ENCODE assay signal across 8 cellular contexts in the genomic region with DNA sequence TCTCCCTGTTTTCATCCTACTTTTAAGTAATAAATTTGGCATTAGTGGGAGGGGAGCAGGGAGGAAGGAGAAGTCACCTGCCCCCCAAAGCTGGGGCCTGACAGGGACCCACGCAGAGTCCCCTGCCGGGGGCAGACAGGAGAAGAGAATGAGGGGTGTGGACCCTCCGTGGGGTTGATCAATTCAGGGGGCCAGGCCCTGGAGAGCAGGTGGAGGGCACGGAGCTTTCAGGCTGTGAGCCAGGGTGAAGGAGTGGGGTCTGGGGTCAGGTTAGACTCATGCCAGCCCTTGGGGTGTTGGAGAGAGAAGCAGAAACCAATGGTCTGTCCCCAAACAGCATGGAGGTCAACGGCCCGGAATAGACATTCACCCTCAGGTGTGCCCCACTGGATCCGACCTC. TPM values are rescaled to one million over a fixed set of nuclear protein-coding genes. Genes with fewer than 3 reads are reported as not detected.
DNase-seq lines count a peak whose midpoint lies in the region; ATAC-seq and TF ChIP-seq lines count a peak whose summit lies in the region.
"Not testable (repeated sequence)": the region's sequence is repeated elsewhere in the genome, so short reads cannot be mapped to it uniquely, and the experiment has no call there.

No MANE protein-coding gene starts in this region.

- 57% methylated on average over 6 of the region's 7 CpGs for WGBS in hepatocyte (ENCODE audit: low lambda C conversion rate, missing lambda C conversion rate)

- BruUV-seq in HCT116 (replicated peaks; lab: Mats Ljungman, UMichigan), result not testable (repeated sequence)

- H3K4me2 ChIP-seq in BLaER1 treated with 17β-estradiol and CSF1 and Interleukin-3, amounts not matched to agents 10 nM and 100 nM, result peak overlapping the region in 9 of 11 experiments; percentile 86 to 92 (median 91); a peak in 18 of 22 replicates
- peak overlapping the region; percentile 85 for H3K4me2 ChIP-seq in HCT116 (ENCODE audit: low read length)
- peak overlapping the region; percentile 91 for H3K4me2 ChIP-seq in hepatocyte

- intact Hi-C loops in HCT116 (cut with micrococcal nuclease), result not testable (repeated sequence)
- intact Hi-C loops in breast epithelium (cut with DNase I; ENCODE audit: low total_unique reads), result loop anchor here (5.0 kb wide), 1 partner anchor 988 kb away; no protein-coding TSS in a partner anchor
- intact Hi-C loops in naive thymus-derived CD4-positive, alpha-beta T cell (cut with micrococcal nuclease), result loop anchor here in 1 of 2 donors (5.0 to 10.0 kb wide), 2 partner anchors 203 to 281 kb away; no protein-coding TSS in a partner anchor

- RAD21 ChIA-PET in HCT116 (lab: Charles Lee; ENCODE audit: low non-redundant PET in 1 of 2, low total read pairs in 2 of 2, uncharacterized antibody in 2 of 2, unreplicated experiment in 2 of 2), result not testable (repeated sequence)

- not testable (repeated sequence) for TF ChIP-seq POLR2A in HCT116 (IDR thresholded peaks at IDR 0.05; ENCODE audit: borderline replicate concordance, extremely low read depth, insufficient read depth, insufficient read length); breast epithelium (IDR thresholded peaks at IDR 0.05)

- H3K27ac Mint-ChIP-seq in T-helper 1 cell treated with Interleukin-12 subunit alpha and Interleukin-12 subunit beta and Interleukin-4 antibody, amounts not matched to agents 30 μg/mL and 1 μg/mL, for 36 hours, result peak overlapping the region; percentile 23
- H3K27ac Mint-ChIP-seq in activated T-cell treated with anti-CD3 and anti-CD28 coated beads, Interleukin-2, amount 50 U/mL, for 72 hours, result peak overlapping the region; percentile 71
- H3K27ac Mint-ChIP-seq in naive thymus-derived CD4-positive, alpha-beta T cell, result peak overlapping the region; percentile 65 to 90 (median 85)

- peaks cover 26 to 61% (median 51%) of the 10 kb centered on the region in 10 experiments; a peak in 19 of 20 replicates for H3K4me1 ChIP-seq in BLaER1 treated with 17β-estradiol and CSF1 and Interleukin-3, amounts not matched to agents 10 nM and 100 nM
- peaks cover 7 to 35% of the 10 kb centered on the region in 2 experiments; a peak in 3 of 4 replicates for H3K4me1 ChIP-seq in HCT116 (ENCODE audit: control insufficient read depth in 1 of 2, insufficient read depth in 2 of 2, low read length in 2 of 2)
- not testable (repeated sequence) for H3K4me1 ChIP-seq in breast epithelium; hepatocyte (ENCODE audit: insufficient read depth); naive thymus-derived CD4-positive, alpha-beta T cell (ENCODE audit: control insufficient read depth in 2 of 2, insufficient read depth in 2 of 2, low read length in 2 of 2); rectal smooth muscle tissue (ENCODE audit: control insufficient read depth, insufficient read depth, low read length)

- H3K4me3 ChIP-seq in BLaER1 treated with 17β-estradiol and CSF1 and Interleukin-3, amounts not matched to agents 10 nM and 100 nM; hepatocyte; naive thymus-derived CD4-positive, alpha-beta T cell (ENCODE audit: low read length): not testable (repeated sequence)
- H3K4me3 ChIP-seq in HCT116 (replicated peaks in 1 of 2; ENCODE audit: low read depth in 1 of 2, low read length in 2 of 2), result peak overlapping the region; percentile 54 to 70
- peak overlapping the region in 2 of 3 donors; percentile 81 to 97 for H3K4me3 ChIP-seq in breast epithelium
- peak overlapping the region; percentile 15 for H3K4me3 ChIP-seq in rectal smooth muscle tissue (ENCODE audit: low read length)

- peaks cover 51% of the 10 kb centered on the region for H3K27me3 Mint-ChIP-seq in T-helper 1 cell treated with Interleukin-12 subunit alpha and Interleukin-12 subunit beta and Interleukin-4 antibody, amounts not matched to agents 30 μg/mL and 1 μg/mL, for 36 hours (ENCODE audit: low read depth)
- H3K27me3 Mint-ChIP-seq in activated T-cell treated with anti-CD3 and anti-CD28 coated beads, Interleukin-2, amount 50 U/mL, for 72 hours (ENCODE audit: low read depth), result peaks cover 28% of the 10 kb centered on the region
- peaks cover 0 to 50% (median 0%) of the 10 kb centered on the region in 5 donors for H3K27me3 Mint-ChIP-seq in naive thymus-derived CD4-positive, alpha-beta T cell

- H3K4me1 Mint-ChIP-seq in T-helper 1 cell treated with Interleukin-12 subunit alpha and Interleukin-12 subunit beta and Interleukin-4 antibody, amounts not matched to agents 30 μg/mL and 1 μg/mL, for 36 hours (ENCODE audit: low read depth), result peaks cover 18% of the 10 kb centered on the region
- peaks cover 39% of the 10 kb centered on the region for H3K4me1 Mint-ChIP-seq in activated T-cell treated with anti-CD3 and anti-CD28 coated beads, Interleukin-2, amount 50 U/mL, for 72 hours (ENCODE audit: low read depth)
- H3K4me1 Mint-ChIP-seq in naive thymus-derived CD4-positive, alpha-beta T cell, result peaks cover 14 to 60% (median 42%) of the 10 kb centered on the region in 7 donors

- H4K20me1 ChIP-seq in BLaER1 treated with 17β-estradiol and CSF1 and Interleukin-3, amounts not matched to agents 10 nM and 100 nM, result peaks cover 0 to 66% (median 48%) of the 10 kb centered on the region in 11 experiments; a peak in 18 of 22 replicates
- H4K20me1 ChIP-seq in HCT116 (ENCODE audit: insufficient read depth), result not testable (repeated sequence)
- H4K20me1 ChIP-seq in hepatocyte (ENCODE audit: insufficient read depth, poor library complexity, severe bottlenecking), result peaks cover 16% of the 10 kb centered on the region

- H2AFZ ChIP-seq in HCT116 (ENCODE audit: low read depth, low read length, poor library complexity, severe bottlenecking); hepatocyte: not testable (repeated sequence)

- not testable (repeated sequence) for DNase-seq in HCT116 (ENCODE audit: low read depth, low spot score); activated T-cell treated with anti-CD3 and anti-CD28 coated beads, Interleukin-2, amount 50 U/mL, for 72 hours; breast epithelium (ENCODE audit: low spot score in 2 of 2); hepatocyte (ENCODE audit: low spot score); naive thymus-derived CD4-positive, alpha-beta T cell

- not testable (repeated sequence) for H3K9me3 ChIP-seq in BLaER1 treated with 17β-estradiol and CSF1 and Interleukin-3, amounts not matched to agents 10 nM and 100 nM (replicated peaks in 1 of 11); HCT116 (ENCODE audit: control insufficient read depth in 1 of 2, insufficient read depth in 1 of 2, low read depth in 1 of 2, low read length in 2 of 2); breast epithelium; hepatocyte (ENCODE audit: low read depth); naive thymus-derived CD4-positive, alpha-beta T cell (ENCODE audit: control insufficient read depth in 2 of 3, low read length in 3 of 3)

- not testable (repeated sequence) for ATAC-seq in HCT116; activated T-cell treated with anti-CD3 and anti-CD28 coated beads, Interleukin-2, amount 50 U/mL, for 72 hours (replicated peaks in 1 of 2); naive thymus-derived CD4-positive, alpha-beta T cell

- not testable (repeated sequence) for H3K9me2 ChIP-seq in HCT116 (ENCODE audit: insufficient read depth); hepatocyte (replicated peaks; ENCODE audit: insufficient read depth)

- H3K36me3 Mint-ChIP-seq in T-helper 1 cell treated with Interleukin-12 subunit alpha and Interleukin-12 subunit beta and Interleukin-4 antibody, amounts not matched to agents 30 μg/mL and 1 μg/mL, for 36 hours (ENCODE audit: low read depth); activated T-cell treated with anti-CD3 and anti-CD28 coated beads, Interleukin-2, amount 50 U/mL, for 72 hours (ENCODE audit: insufficient read depth in 2 of 2); naive thymus-derived CD4-positive, alpha-beta T cell: not testable (repeated sequence)

- H3K27ac ChIP-seq in BLaER1 treated with 17β-estradiol and CSF1 and Interleukin-3, amounts not matched to agents 10 nM and 100 nM; breast epithelium; hepatocyte; naive thymus-derived CD4-positive, alpha-beta T cell (ENCODE audit: low read depth, low read length); rectal smooth muscle tissue (ENCODE audit: low read depth, low read length): not testable (repeated sequence)
- peak overlapping the region; percentile 94; the same call in 1 of the 2 replicates for H3K27ac ChIP-seq in HCT116 (ENCODE audit: low read depth, low read length)

- CTCF ChIA-PET in HCT116 (lab: Charles Lee); naive thymus-derived CD4-positive, alpha-beta T cell (lab: Charles Lee): not testable (repeated sequence)

- not testable (repeated sequence) for TF ChIP-seq RAD21 in HCT116 (IDR thresholded peaks at IDR 0.05; ENCODE audit: low read depth)

- H3K9me3 Mint-ChIP-seq in T-helper 1 cell treated with Interleukin-12 subunit alpha and Interleukin-12 subunit beta and Interleukin-4 antibody, amounts not matched to agents 30 μg/mL and 1 μg/mL, for 36 hours; activated T-cell treated with anti-CD3 and anti-CD28 coated beads, Interleukin-2, amount 50 U/mL, for 72 hours; naive thymus-derived CD4-positive, alpha-beta T cell: not testable (repeated sequence)

- peaks cover 29 to 49% (median 37%) of the 10 kb centered on the region in 11 experiments for H3K27me3 ChIP-seq in BLaER1 treated with 17β-estradiol and CSF1 and Interleukin-3, amounts not matched to agents 10 nM and 100 nM
- H3K27me3 ChIP-seq in HCT116 (ENCODE audit: insufficient read depth, low read length); breast epithelium; hepatocyte; naive thymus-derived CD4-positive, alpha-beta T cell (ENCODE audit: control insufficient read depth in 2 of 2, insufficient read depth in 2 of 2, low read length in 2 of 2); rectal smooth muscle tissue (ENCODE audit: control insufficient read depth, insufficient read depth, low read length): not testable (repeated sequence)

- TF ChIP-seq CTCF in HCT116 (IDR thresholded peaks at IDR 0.05 in 2 of 3, conservative IDR thresholded peaks at IDR 0.05 in 1 of 3; ENCODE audit: borderline replicate concordance in 1 of 3, insufficient read depth in 1 of 3, low read depth in 2 of 3, low read length in 2 of 3); breast epithelium (IDR thresholded peaks at IDR 0.05); hepatocyte (IDR thresholded peaks at IDR 0.05; ENCODE audit: poor library complexity): not testable (repeated sequence)

- H3K79me2 ChIP-seq in HCT116 (ENCODE audit: insufficient read depth, low read length) (peaks cover 67% of the 10 kb centered on the region), hepatocyte (peaks cover 53% of the 10 kb centered on the region)

- not testable (repeated sequence) for H3K9ac ChIP-seq in BLaER1 treated with 17β-estradiol and CSF1 and Interleukin-3, amounts not matched to agents 10 nM and 100 nM; rectal smooth muscle tissue (ENCODE audit: low read length)
- H3K9ac ChIP-seq in HCT116 (ENCODE audit: low read length), result peak overlapping the region; percentile 80; the same call in 1 of the 2 replicates

- POLR2A ChIA-PET in HCT116 (lab: Charles Lee), result not testable (repeated sequence)
- POLR2A ChIA-PET in naive thymus-derived CD4-positive, alpha-beta T cell (lab: Charles Lee), result interaction anchor here (1.1 kb wide), 1 partner anchor 56 kb away, joined by 4 read pairs; no protein-coding TSS in a partner anchor

- H3K4me3 Mint-ChIP-seq in T-helper 1 cell treated with Interleukin-12 subunit alpha and Interleukin-12 subunit beta and Interleukin-4 antibody, amounts not matched to agents 30 μg/mL and 1 μg/mL, for 36 hours, result peak overlapping the region; percentile 84
- peak overlapping the region; percentile 78 to 90 for H3K4me3 Mint-ChIP-seq in activated T-cell treated with anti-CD3 and anti-CD28 coated beads, Interleukin-2, amount 50 U/mL, for 72 hours
- H3K4me3 Mint-ChIP-seq in naive thymus-derived CD4-positive, alpha-beta T cell, result peak overlapping the region; percentile 74 to 96 (median 88)

- H3K36me3 ChIP-seq in BLaER1 treated with 17β-estradiol and CSF1 and Interleukin-3, amounts not matched to agents 10 nM and 100 nM; HCT116 (ENCODE audit: control insufficient read depth in 1 of 2, insufficient read depth in 2 of 2, low read length in 2 of 2); breast epithelium; hepatocyte (replicated peaks; ENCODE audit: insufficient read depth, low read depth); naive thymus-derived CD4-positive, alpha-beta T cell (ENCODE audit: control insufficient read depth in 2 of 3, insufficient read depth in 3 of 3, low read length in 3 of 3); rectal smooth muscle tissue (ENCODE audit: control insufficient read depth, insufficient read depth, low read length): not testable (repeated sequence)

RNA-seq across cellular contexts. Expression of a gene that starts 1.8 kb away (rescaled TPM):
- total RNA-seq in HCT116 (2021; ENCODE audit: unreplicated experiment) (88.6 TPM), breast epithelium (10 to 100 TPM; 11.2 to 14.7 (median 11.6) TPM), hepatocyte (11.5 and 16.9 TPM in 2 replicates)
- polyA plus RNA-seq in HCT116 (2012), result 47.2 and 54.8 TPM in 2 replicates
- 10 to 100 TPM; 15.0 to 21.2 TPM for total RNA-seq in activated T-cell treated with anti-CD3 and anti-CD28 coated beads, Interleukin-2, amount 50 U/mL, for 72 hours
- 11.9 and 16.3 TPM in 2 replicates for polyA plus RNA-seq in hepatocyte
- total RNA-seq in naive thymus-derived CD4-positive, alpha-beta T cell, result 10 to 100 TPM; 12.4 to 39.4 (median 37.8) TPM
- polyA plus RNA-seq in naive thymus-derived CD4-positive, alpha-beta T cell, result 1 to 10 TPM in 1 of 2 donors, under 1 TPM in 1; 0.72 to 3.0 TPM

Comparison
In these comparisons a context has a peak if more than half of its experiments do, and no peak if none do; other contexts are left out.
1. H3K27ac Mint-ChIP-seq: peak in every context shown above with its lines; median percentile 85 in naive thymus-derived CD4-positive, alpha-beta T cell; 71 in activated T-cell treated with anti-CD3 and anti-CD28 coated beads, Interleukin-2, amount 50 U/mL, for 72 hours; 23 in T-helper 1 cell treated with Interleukin-12 subunit alpha and Interleukin-12 subunit beta and Interleukin-4 antibody, amounts not matched to agents 30 μg/mL and 1 μg/mL, for 36 hours.